In the genomic region with DNA sequence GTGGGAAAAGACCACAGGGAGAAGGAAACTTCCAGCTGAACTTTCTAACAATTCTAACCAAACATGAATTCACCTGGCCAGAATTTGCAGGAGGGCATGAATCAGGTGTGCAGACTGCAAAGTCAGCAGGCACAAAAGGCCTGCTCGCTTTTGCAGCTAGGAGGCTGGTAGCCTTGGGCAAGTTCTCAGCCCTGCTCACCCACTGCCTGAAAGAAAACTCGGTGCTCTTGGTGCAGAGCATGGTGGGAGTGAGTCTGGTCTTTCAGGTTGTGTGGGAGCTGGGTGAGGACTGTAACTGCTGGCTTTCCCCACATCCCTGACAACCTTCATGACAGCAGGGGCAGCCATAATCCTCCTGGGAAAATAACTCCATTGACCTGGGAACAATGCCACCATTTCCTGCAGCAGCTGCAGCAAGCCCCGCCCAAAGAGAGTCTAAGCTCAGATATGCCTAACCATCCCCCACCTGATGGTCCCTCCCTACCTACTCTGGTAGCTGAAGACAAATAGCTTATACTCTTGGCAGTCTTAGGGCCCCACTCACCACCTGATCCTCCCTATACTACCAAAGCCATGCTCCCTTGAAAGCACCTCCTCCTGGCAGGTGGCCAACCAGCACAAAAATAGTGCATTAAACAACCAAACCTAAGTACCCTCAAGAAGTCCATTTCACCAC, we compare ENCODE assay signal across 1 cellular context.
TF ChIP-seq lines count a peak whose summit lies in the region.

No MANE protein-coding gene starts in this region.

TF ChIP-seq in H1, 55 proteins besides CTCF, POLR2A, EP300 and RAD21:
- TF ChIP-seq SIRT6 (IDR thresholded peaks at IDR 0.05; ENCODE audit: low read length) (no peak), TCF12 (IDR thresholded peaks at IDR 0.05; ENCODE audit: low read depth, low read length) (peak; percentile 15; the same call in 1 of the 2 replicates), TBP (IDR thresholded peaks at IDR 0.05; ENCODE audit: low read depth, low read length) (no peak), SAP30 (IDR thresholded peaks at IDR 0.05; ENCODE audit: insufficient read depth, insufficient replicate concordance, low read length) (no peak), RNF2 (IDR thresholded peaks at IDR 0.05; ENCODE audit: borderline replicate concordance, low read depth, low read length, missing control alignments, poor library complexity, severe bottlenecking) (no peak), YY1 (IDR thresholded peaks at IDR 0.05; ENCODE audit: low read depth, low read length) (peak; percentile 75)
